2 cellular contexts compared by ENCODE assay signal in the genomic region with DNA sequence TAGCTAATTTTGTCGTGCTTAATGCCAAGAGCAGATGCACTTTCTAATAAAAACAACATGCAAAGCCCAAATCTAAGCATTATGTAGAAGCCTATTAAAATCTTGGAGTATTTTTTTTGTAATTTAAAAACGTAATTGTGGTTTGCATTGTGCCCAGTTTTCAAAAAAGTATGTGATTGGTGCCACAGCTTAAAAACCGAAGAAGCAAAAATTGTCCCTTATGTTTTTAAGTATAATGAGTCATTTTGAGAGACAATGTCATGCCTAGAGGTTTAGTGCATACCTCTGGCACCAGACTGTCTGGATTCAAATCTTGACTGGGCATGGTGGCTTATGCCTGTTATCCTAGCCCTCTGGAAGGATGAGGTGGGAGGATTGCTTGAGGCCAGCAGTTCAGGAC.
TF ChIP-seq lines count a peak whose summit lies in the region.

No MANE protein-coding gene starts in this region.

TF ChIP-seq in IMR-90, 13 proteins besides CTCF, POLR2A, EP300 and RAD21:
- no peak for TF ChIP-seq ELK1 (IDR thresholded peaks at IDR 0.05; ENCODE audit: borderline replicate concordance, low read depth, low read length)
- no peak for TF ChIP-seq RCOR1 (IDR thresholded peaks at IDR 0.05; ENCODE audit: insufficient replicate concordance, low read length)
- no peak for TF ChIP-seq MAZ (IDR thresholded peaks at IDR 0.05; ENCODE audit: borderline replicate concordance, low read depth, low read length)
- TF ChIP-seq MXI1 (IDR thresholded peaks at IDR 0.05; ENCODE audit: borderline replicate concordance, low read depth, low read length) = no peak
- no peak for TF ChIP-seq NFE2L2 (IDR thresholded peaks at IDR 0.05; ENCODE audit: low read depth, low read length)
- TF ChIP-seq CHD1 (IDR thresholded peaks at IDR 0.05; ENCODE audit: low read depth, low read length) = no peak
- TF ChIP-seq CEBPB (IDR thresholded peaks at IDR 0.05; ENCODE audit: low read depth, low read length) = no peak
- no peak for TF ChIP-seq RFX5 (IDR thresholded peaks at IDR 0.05; ENCODE audit: low read depth, low read length)
- no peak for TF ChIP-seq SMC3 (IDR thresholded peaks at IDR 0.05; ENCODE audit: low read depth, low read length)
- no peak for TF ChIP-seq FOS (IDR thresholded peaks at IDR 0.05; ENCODE audit: low read depth, low read length)
- TF ChIP-seq MAFK (IDR thresholded peaks at IDR 0.05; ENCODE audit: low read depth, low read length) = no peak
- no peak for TF ChIP-seq BHLHE40 (IDR thresholded peaks at IDR 0.05; ENCODE audit: low read depth, low read length)
- TF ChIP-seq, protein P1, sequence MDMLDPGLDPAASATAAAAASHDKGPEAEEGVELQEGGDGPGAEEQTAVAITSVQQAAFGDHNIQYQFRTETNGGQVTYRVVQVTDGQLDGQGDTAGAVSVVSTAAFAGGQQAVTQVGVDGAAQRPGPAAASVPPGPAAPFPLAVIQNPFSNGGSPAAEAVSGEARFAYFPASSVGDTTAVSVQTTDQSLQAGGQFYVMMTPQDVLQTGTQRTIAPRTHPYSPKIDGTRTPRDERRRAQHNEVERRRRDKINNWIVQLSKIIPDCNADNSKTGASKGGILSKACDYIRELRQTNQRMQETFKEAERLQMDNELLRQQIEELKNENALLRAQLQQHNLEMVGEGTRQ (IDR thresholded peaks at IDR 0.05; ENCODE audit: low read depth, low read length) = no peak

TF ChIP-seq in GM12878, 131 proteins besides CTCF, POLR2A, EP300 and RAD21 (continued from another document):
- TF ChIP-seq STAT1 (conservative IDR thresholded peaks at IDR 0.05) (no peak), ZBED1 (IDR thresholded peaks at IDR 0.05; ENCODE audit: borderline replicate concordance) (no peak), RCOR1 (conservative IDR thresholded peaks at IDR 0.05; ENCODE audit: low read depth, low read length) (no peak)
